Comparison of ENCODE assay signal across 1 cellular context in genomic region chr12:96143827-96144226, GRCh38.
TF ChIP-seq lines count a peak whose summit lies in the region.

No MANE protein-coding gene starts in this region.

TF ChIP-seq in GM12878, 131 proteins besides CTCF, POLR2A, EP300 and RAD21:
- TF ChIP-seq SUZ12 (IDR thresholded peaks at IDR 0.05; ENCODE audit: unreplicated experiment): no peak
- no peak for TF ChIP-seq SIX5 (IDR thresholded peaks at IDR 0.05; ENCODE audit: low read depth, low read length, severe bottlenecking)
- no peak for TF ChIP-seq CBX3 (IDR thresholded peaks at IDR 0.05; ENCODE audit: borderline replicate concordance, low read depth)
- no peak for TF ChIP-seq REST (IDR thresholded peaks at IDR 0.05; ENCODE audit: low read depth, low read length)
- TF ChIP-seq ETV6 (conservative IDR thresholded peaks at IDR 0.05 in 1 of 2, IDR thresholded peaks at IDR 0.05 in 1 of 2; ENCODE audit: borderline replicate concordance in 1 of 2, low read depth in 1 of 2): no peak
- TF ChIP-seq SRF (IDR thresholded peaks at IDR 0.05; ENCODE audit: low read depth in 2 of 2, low read length in 2 of 2): no peak
- TF ChIP-seq MYC (IDR thresholded peaks at IDR 0.05; ENCODE audit: insufficient read depth, insufficient read length, insufficient replicate concordance, low read length, severe bottlenecking): no peak
- no peak for TF ChIP-seq RFX5 (IDR thresholded peaks at IDR 0.05; ENCODE audit: low read depth, low read length)
- TF ChIP-seq ZBTB11 (CRISPR knock-in tag; IDR thresholded peaks at IDR 0.05): no peak
- TF ChIP-seq IKZF1 (conservative IDR thresholded peaks at IDR 0.05): no peak
